In genomic region chr7:6530626-6531491, GRCh38 we compare ENCODE assay signal across 9 cellular contexts. TPM values are rescaled to one million over a fixed set of nuclear protein-coding genes. Genes with fewer than 3 reads are reported as not detected.
DNase-seq lines count a peak whose midpoint lies in the region; ATAC-seq, FAIRE-seq and TF ChIP-seq lines count a peak whose summit lies in the region.
"Had no signal": no experiment of that assay in that cellular context is flagged by ENCODE, and none has a peak within 500 bp of the region (broad histone marks: within the 10 kb centered on the region; RNA-seq: fewer than 3 reads in every experiment).

No MANE protein-coding gene starts in this region.

- no peak overlapping the region for H3K9ac ChIP-seq in adipocyte (ENCODE audit: low read length)

- H3K9me3 ChIP-seq in RWPE2 (ENCODE audit: severe bottlenecking) (no peaks in the 10 kb centered on the region), adipocyte (ENCODE audit: control insufficient read depth, low read length) (no peaks in the 10 kb centered on the region), mesodermal cell (ENCODE audit: control insufficient read depth, low read length) (no peaks in the 10 kb centered on the region)

- H3K4me3 ChIP-seq in RWPE2 (ENCODE audit: severe bottlenecking) (peak overlapping the region; percentile 50), adipocyte (ENCODE audit: low read length) (no peak overlapping the region), mesodermal cell (ENCODE audit: extremely low read depth, insufficient read depth, low read length, poor library complexity, severe bottlenecking) (peak overlapping the region; percentile 47)

- ATAC-seq in RWPE2 (ENCODE audit: low read depth) (peak; percentile 65), HG02798 (IDR thresholded peaks at IDR 0.05; ENCODE audit: poor library complexity, unreplicated experiment) (no peak)

- no peaks in the 10 kb centered on the region for H3K4me1 ChIP-seq in RWPE2 (ENCODE audit: insufficient read depth, poor library complexity, severe bottlenecking)
- H3K4me1 ChIP-seq in adipocyte (ENCODE audit: control insufficient read depth, insufficient read depth, low read length): no peaks in the 10 kb centered on the region
- peaks cover 2% of the 10 kb centered on the region for H3K4me1 ChIP-seq in mesodermal cell (ENCODE audit: control insufficient read depth, insufficient read depth, low read length, poor library complexity, severe bottlenecking)

- H3K27me3 ChIP-seq in RWPE2 (ENCODE audit: insufficient read depth, poor library complexity, severe bottlenecking) (peaks cover 27% of the 10 kb centered on the region), adipocyte (replicated peaks; ENCODE audit: control insufficient read depth, insufficient read depth, low read length) (peaks cover 63% of the 10 kb centered on the region)

- H3K27ac ChIP-seq in RWPE2 (ENCODE audit: poor library complexity, severe bottlenecking) (no peak overlapping the region), mesodermal cell (ENCODE audit: low read depth, low read length, severe bottlenecking) (no peak overlapping the region)
- H3K27ac ChIP-seq: C4-2B had no signal

- FAIRE-seq in RCC 7860 (lab: Jason Lieb, UNC): no peak

- DNase-seq in NCI-H1417 (lab: John Stamatoyannopoulos, UW): peak in 2 of 3 experiments; percentile 34 to 37
- no peak for DNase-seq in NCI-H1417 treated with DMSO at 0.1 percent for 48 hours (lab: John Stamatoyannopoulos, UW)
- no peak for DNase-seq in RWPE2 (ENCODE audit: low spot score)
- DNase-seq in adipocyte (ENCODE audit: low read depth): peak; percentile 7
- peak; percentile 44 to 65 for DNase-seq in stimulated activated CD8-positive, alpha-beta memory T cell treated with anti-CD3 and anti-CD28 coated beads, Interleukin-7, amount 100 ng/mL, for 4 hours (ENCODE audit: low read depth in 2 of 2)
- no peak for DNase-seq in RCC 7860 (ENCODE audit: low spot score)

- WGBS in mesodermal cell (ENCODE audit: insufficient coverage in 2 of 2), 2 experiments: 2 to 3% methylated on average over 64 to 68 of the region's 74 CpGs

- no peaks in the 10 kb centered on the region for H3K36me3 ChIP-seq in RWPE2 (ENCODE audit: low read depth)
- no peaks in the 10 kb centered on the region for H3K36me3 ChIP-seq in adipocyte (ENCODE audit: control insufficient read depth, insufficient read depth, low read length, severe bottlenecking)
- no peaks in the 10 kb centered on the region for H3K36me3 ChIP-seq in mesodermal cell (ENCODE audit: control insufficient read depth, insufficient read depth, low read length)

- no peak for TF ChIP-seq CTCF in RWPE2 (IDR thresholded peaks at IDR 0.05; ENCODE audit: poor library complexity, severe bottlenecking)

RNA-seq across cellular contexts. Expression of gene GRID2IP, which starts 20.4 kb away (rescaled TPM):
- polyA plus RNA-seq in mesodermal cell (2013, experiment 1 of 2): 0.52 TPM
- 0.40 TPM for polyA plus RNA-seq in mesodermal cell (2013, experiment 2 of 2)

RNA-seq across cellular contexts. Expression of gene ZDHHC4, which starts 46.4 kb away (rescaled TPM):
- 46.9 TPM for polyA plus RNA-seq in mesodermal cell (2013, experiment 1 of 2)
- 44.1 TPM for polyA plus RNA-seq in mesodermal cell (2013, experiment 2 of 2)

RNA-seq across cellular contexts. Expression of gene KDELR2, which starts 46.9 kb away (rescaled TPM):
- 219 TPM for polyA plus RNA-seq in mesodermal cell (2013, experiment 1 of 2)
- polyA plus RNA-seq in mesodermal cell (2013, experiment 2 of 2): 199 TPM

RNA-seq across cellular contexts. Expression of gene INTS15, which starts 59.0 kb away (rescaled TPM):
- 24.8 TPM for polyA plus RNA-seq in mesodermal cell (2013, experiment 1 of 2)
- polyA plus RNA-seq in mesodermal cell (2013, experiment 2 of 2): 20.6 TPM

Comparison
In these comparisons a context has a peak if more than half of its experiments do, and no peak if none do; other contexts are left out.
1. DNase-seq: peak in NCI-H1417 (2 of 3), adipocyte (single experiment) and stimulated activated CD8-positive, alpha-beta memory T cell treated with anti-CD3 and anti-CD28 coated beads, Interleukin-7, amount 100 ng/mL, for 4 hours (2 of 2); none in NCI-H1417 treated with DMSO at 0.1 percent for 48 hours (single experiment), RWPE2 (single experiment) and RCC 7860 (single experiment).